In genomic region chr17:75130059-75130631, GRCh38 we compare ENCODE assay signal across 6 cellular contexts. TPM values are rescaled to one million over a fixed set of nuclear protein-coding genes. Genes with fewer than 3 reads are reported as not detected.
DNase-seq lines count a peak whose midpoint lies in the region; ATAC-seq and TF ChIP-seq lines count a peak whose summit lies in the region.

No MANE protein-coding gene starts in this region.

- no peak for TF ChIP-seq CTCF in fibroblast of villous mesenchyme (IDR thresholded peaks at IDR 0.05; ENCODE audit: insufficient read depth, low read depth, low read length)
- no peak for TF ChIP-seq CTCF in type B pancreatic cell (conservative IDR thresholded peaks at IDR 0.05)

- intact Hi-C loops in Right ventricle myocardium superior (cut with DNase I): no loop called here
- intact Hi-C loops in left cardiac atrium (cut with DNase I): no loop called here

- ATAC-seq in Right ventricle myocardium superior (ENCODE audit: poor library complexity) (no peak), left cardiac atrium (no peak), HG03520 (IDR thresholded peaks at IDR 0.05; ENCODE audit: unreplicated experiment) (no peak)

- no peaks in the 10 kb centered on the region for H3K27me3 Mint-ChIP-seq in type B pancreatic cell

- peak overlapping the region; percentile 91 for H3K27ac Mint-ChIP-seq in type B pancreatic cell

- peak overlapping the region; percentile 83 for H3K4me3 ChIP-seq in fibroblast of villous mesenchyme (ENCODE audit: low read depth, low read length)

- DNase-seq in Right ventricle myocardium superior (peak; percentile 43), left cardiac atrium (no peak), fibroblast of villous mesenchyme (ENCODE audit: low read depth) (no peak), type B pancreatic cell (ENCODE audit: extremely low spot score, unreplicated experiment) (no peak), NAMALWA (ENCODE audit: low spot score) (no peak)

- H3K36me3 Mint-ChIP-seq in type B pancreatic cell: peaks cover 8% of the 10 kb centered on the region

- peak overlapping the region; percentile 95 for H3K4me3 Mint-ChIP-seq in type B pancreatic cell

- H3K9me3 Mint-ChIP-seq in type B pancreatic cell: no peaks in the 10 kb centered on the region

- H3K4me1 Mint-ChIP-seq in type B pancreatic cell (ENCODE audit: unreplicated experiment): peaks cover 6% of the 10 kb centered on the region

RNA-seq across cellular contexts. Expression of gene NT5C, which starts 1.4 kb away (rescaled TPM):
- 24.6 TPM for total RNA-seq in Right ventricle myocardium superior
- total RNA-seq in left cardiac atrium: 10 to 100 TPM; 27.2 to 28.4 TPM
- 40.2 and 98.2 TPM in 2 replicates for total RNA-seq in fibroblast of villous mesenchyme
- total RNA-seq in type B pancreatic cell (ENCODE audit: low replicate concordance): 33.6 and 40.7 TPM in 2 replicates

RNA-seq across cellular contexts. Expression of gene ARMC7, which starts 20.4 kb away (rescaled TPM):
- 5.3 TPM for total RNA-seq in Right ventricle myocardium superior
- total RNA-seq in left cardiac atrium: 1 to 10 TPM; 5.8 to 6.7 TPM
- total RNA-seq in fibroblast of villous mesenchyme: 2.6 and 3.0 TPM in 2 replicates
- total RNA-seq in type B pancreatic cell (ENCODE audit: low replicate concordance): 14.0 and 19.7 TPM in 2 replicates

RNA-seq across cellular contexts. Expression of gene JPT1, which starts 24.2 kb away (rescaled TPM):
- 15.0 TPM for total RNA-seq in Right ventricle myocardium superior
- 10 to 100 TPM; 16.4 to 19.7 TPM for total RNA-seq in left cardiac atrium
- total RNA-seq in fibroblast of villous mesenchyme: 163 and 189 TPM in 2 replicates
- total RNA-seq in type B pancreatic cell (ENCODE audit: low replicate concordance): 136 and 170 TPM in 2 replicates

RNA-seq across cellular contexts. Expression of gene SLC16A5, which starts 42.4 kb away (rescaled TPM):
- total RNA-seq in Right ventricle myocardium superior: 6.5 TPM
- 10 to 100 TPM in 1 of 2 donors, 1 to 10 TPM in 1; 7.2 to 14.3 TPM for total RNA-seq in left cardiac atrium
- total RNA-seq in fibroblast of villous mesenchyme: 5.6 and 6.4 TPM in 2 replicates
- total RNA-seq in type B pancreatic cell (ENCODE audit: low replicate concordance): 16.4 and 42.0 TPM in 2 replicates

RNA-seq across cellular contexts. Expression of gene SUMO2, which starts 52.6 kb away (rescaled TPM):
- total RNA-seq in Right ventricle myocardium superior (200 TPM), left cardiac atrium (100 to 1,000 TPM; 231 to 246 TPM), fibroblast of villous mesenchyme (79.2 and 124 TPM in 2 replicates), type B pancreatic cell (ENCODE audit: low replicate concordance) (465 and 602 TPM in 2 replicates)
